ENCODE assay signal across 19 cellular contexts in the genomic region with DNA sequence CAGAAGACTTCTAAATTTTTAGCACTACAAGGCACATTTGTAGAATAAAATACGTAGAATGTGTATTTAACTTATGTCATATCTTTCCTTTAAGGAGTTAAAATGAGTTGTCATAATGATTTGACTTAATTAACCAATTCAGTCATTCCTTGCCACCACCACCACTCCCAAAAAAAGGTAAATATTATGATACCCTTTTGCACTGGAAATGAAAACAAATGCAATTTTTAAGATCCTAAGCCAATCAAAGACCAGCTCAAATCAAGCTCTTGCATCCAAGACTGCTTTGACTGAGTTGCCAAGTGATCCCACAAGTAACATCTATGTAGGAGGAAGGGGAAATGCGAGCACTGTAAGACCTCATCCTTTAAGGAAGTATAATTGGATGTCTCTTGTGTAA.
A peak's percentile ranks its signal among the peaks of the same experiment; 100 is the strongest.
DNase-seq lines count a peak whose midpoint lies in the region; ATAC-seq and TF ChIP-seq lines count a peak whose summit lies in the region.
"Had no signal": no experiment of that assay in that cellular context is flagged by ENCODE, and none has a peak within 500 bp of the region (broad histone marks: within the 10 kb centered on the region; RNA-seq: fewer than 3 reads in every experiment).

No MANE protein-coding gene starts in this region.

- CTCF ChIA-PET in mammary epithelial cell (lab: Charles Lee; ENCODE audit: low non-redundant PET), result no interaction called here
- CTCF ChIA-PET in HEK293 (lab: Yijun Ruan, JAX), result no interaction called here

- in situ Hi-C loops in mammary epithelial cell (cut with MboI; ENCODE audit: low sequenced_read_pairs in 2 of 2), result no loop called here

- no peak overlapping the region for H3K4me2 ChIP-seq in mammary epithelial cell (ENCODE audit: insufficient read depth, low read depth, low read length)
- H3K4me2 ChIP-seq: A549; BLaER1 treated with 17β-estradiol and CSF1 and Interleukin-3, amounts not matched to agents 10 nM and 100 nM had no signal

- H3K4me1 ChIP-seq in mammary epithelial cell (ENCODE audit: insufficient read depth, low read length) (peaks cover 39% of the 10 kb centered on the region), breast epithelium (no peaks in the 10 kb centered on the region), HEK293 (ENCODE audit: control insufficient read depth, insufficient read depth, low read length) (no peaks in the 10 kb centered on the region; the same call in 1 of the 2 replicates), foreskin keratinocyte (peaks cover 20% of the 10 kb centered on the region), testis (no peaks in the 10 kb centered on the region)
- H3K4me1 ChIP-seq: A549; BLaER1 treated with 17β-estradiol and CSF1 and Interleukin-3, amounts not matched to agents 10 nM and 100 nM had no signal

- POLR2A ChIA-PET in HEK293 (lab: Yijun Ruan, JAX), result no interaction called here

- no peak overlapping the region for H2AFZ ChIP-seq in mammary epithelial cell (ENCODE audit: low read depth, low read length)

- dilution Hi-C loops in mammary epithelial cell (cut with HindIII; ENCODE audit: low sequenced_read_pairs), result no loop called here

- BruUV-seq in mammary epithelial cell (replicated peaks; lab: Mats Ljungman, UMichigan), result no TSS peak

- TF ChIP-seq CTCF in mammary epithelial cell (conservative IDR thresholded peaks at IDR 0.05 in 1 of 2, IDR thresholded peaks at IDR 0.05 in 1 of 2; ENCODE audit: extremely low read depth in 1 of 2, insufficient read depth in 1 of 2, low read depth in 1 of 2, low read length in 2 of 2) (no peak), breast epithelium (IDR thresholded peaks at IDR 0.05) (no peak), HEK293 (tag by site-specific recombination; IDR thresholded peaks at IDR 0.05) (no peak), foreskin keratinocyte (conservative IDR thresholded peaks at IDR 0.05) (no peak), testis (IDR thresholded peaks at IDR 0.05) (no peak)

- no peaks in the 10 kb centered on the region for H4K20me1 ChIP-seq in mammary epithelial cell (ENCODE audit: insufficient read depth, low read length)
- H4K20me1 ChIP-seq: BLaER1 treated with 17β-estradiol and CSF1 and Interleukin-3, amounts not matched to agents 10 nM and 100 nM had no signal

- 78% methylated on average over 2 of the region's 2 CpGs for WGBS in mammary epithelial cell (ENCODE audit: low coverage, missing lambda C conversion rate)
- WGBS in testis, 2 donors, result 77% methylated on average over 2 of the region's 2 CpGs

- H3K9ac ChIP-seq in mammary epithelial cell (ENCODE audit: insufficient read depth, low read length), result no peak overlapping the region
- H3K9ac ChIP-seq: BLaER1 treated with 17β-estradiol and CSF1 and Interleukin-3, amounts not matched to agents 10 nM and 100 nM had no signal

- ATAC-seq in foreskin keratinocyte, result no peak
- ATAC-seq: A549 had no signal

- H3K4me3 ChIP-seq in mammary epithelial cell (replicated peaks in 1 of 3; ENCODE audit: insufficient read depth in 1 of 3, low read depth in 2 of 3, low read length in 3 of 3) (no peak overlapping the region), breast epithelium (no peak overlapping the region), HEK293 (ENCODE audit: low read depth, low read length) (no peak overlapping the region), testis (no peak overlapping the region)
- H3K4me3 ChIP-seq: A549; BLaER1 treated with 17β-estradiol and CSF1 and Interleukin-3, amounts not matched to agents 10 nM and 100 nM had no signal

- no peak for TF ChIP-seq POLR2A in breast epithelium (IDR thresholded peaks at IDR 0.05)
- no peak for TF ChIP-seq POLR2A in testis (IDR thresholded peaks at IDR 0.05)

- H3K27ac ChIP-seq in mammary epithelial cell (ENCODE audit: insufficient read depth, low read depth, low read length), result peak overlapping the region; percentile 99
- no peak overlapping the region for H3K27ac ChIP-seq in breast epithelium
- no peak overlapping the region for H3K27ac ChIP-seq in HEK293 (ENCODE audit: extremely low read depth, low read depth, low read length)
- H3K27ac ChIP-seq in foreskin keratinocyte, result peak overlapping the region; percentile 86
- no peak overlapping the region for H3K27ac ChIP-seq in testis
- H3K27ac ChIP-seq: A549; BLaER1 treated with 17β-estradiol and CSF1 and Interleukin-3, amounts not matched to agents 10 nM and 100 nM had no signal

- no peak for DNase-seq in mammary epithelial cell
- DNase-seq in breast epithelium (ENCODE audit: low spot score in 2 of 2), result no peak
- no peak for DNase-seq in foreskin keratinocyte
- DNase-seq in kidney tubule cell (ENCODE audit: low spot score), result no peak
- DNase-seq in testis, result no peak
- DNase-seq: 8988T; ACHN; AML-193; BE2C; CD4-positive, alpha-beta T cell; CD8-positive, alpha-beta memory T cell; DMS153; DND-41; GOT3; H7; HCEC 1CT had no signal

- no peaks in the 10 kb centered on the region for H3K79me2 ChIP-seq in mammary epithelial cell (ENCODE audit: insufficient read depth, low read length)

- H3K27me3 ChIP-seq in mammary epithelial cell (ENCODE audit: insufficient read depth, low read length) (no peaks in the 10 kb centered on the region), breast epithelium (no peaks in the 10 kb centered on the region), foreskin keratinocyte (no peaks in the 10 kb centered on the region), testis (no peaks in the 10 kb centered on the region)
- H3K27me3 ChIP-seq: BLaER1 treated with 17β-estradiol and CSF1 and Interleukin-3, amounts not matched to agents 10 nM and 100 nM had no signal

- intact Hi-C loops in mammary epithelial cell (cut with micrococcal nuclease) (no loop called here), breast epithelium (cut with DNase I; ENCODE audit: low total_unique reads) (no loop called here), testis (cut with DNase I; ENCODE audit: low total_unique reads) (no loop called here)

- H3K9me3 ChIP-seq in mammary epithelial cell (replicated peaks; ENCODE audit: insufficient read depth, low read length), result no peaks in the 10 kb centered on the region
- H3K9me3 ChIP-seq in breast epithelium, result no peaks in the 10 kb centered on the region
- no peaks in the 10 kb centered on the region for H3K9me3 ChIP-seq in HEK293 (ENCODE audit: control insufficient read depth, insufficient read depth, low read depth, low read length)
- H3K9me3 ChIP-seq in testis, result no peaks in the 10 kb centered on the region
- H3K9me3 ChIP-seq: A549; BE2C; BLaER1 treated with 17β-estradiol and CSF1 and Interleukin-3, amounts not matched to agents 10 nM and 100 nM had no signal

- H3K36me3 ChIP-seq in mammary epithelial cell (ENCODE audit: insufficient read depth, low read length), result no peaks in the 10 kb centered on the region
- H3K36me3 ChIP-seq in breast epithelium, result no peaks in the 10 kb centered on the region
- H3K36me3 ChIP-seq in HEK293 (ENCODE audit: control insufficient read depth in 2 of 2, insufficient read depth in 1 of 2, low read length in 2 of 2), result no peaks in the 10 kb centered on the region
- no peaks in the 10 kb centered on the region for H3K36me3 ChIP-seq in testis (ENCODE audit: low read depth, missing control alignments)
- H3K36me3 ChIP-seq: BE2C; BLaER1 treated with 17β-estradiol and CSF1 and Interleukin-3, amounts not matched to agents 10 nM and 100 nM had no signal

TF ChIP-seq in HEK293, 187 proteins besides CTCF, POLR2A, EP300 and RAD21 (continues in another document):
- TF ChIP-seq, protein P1, sequence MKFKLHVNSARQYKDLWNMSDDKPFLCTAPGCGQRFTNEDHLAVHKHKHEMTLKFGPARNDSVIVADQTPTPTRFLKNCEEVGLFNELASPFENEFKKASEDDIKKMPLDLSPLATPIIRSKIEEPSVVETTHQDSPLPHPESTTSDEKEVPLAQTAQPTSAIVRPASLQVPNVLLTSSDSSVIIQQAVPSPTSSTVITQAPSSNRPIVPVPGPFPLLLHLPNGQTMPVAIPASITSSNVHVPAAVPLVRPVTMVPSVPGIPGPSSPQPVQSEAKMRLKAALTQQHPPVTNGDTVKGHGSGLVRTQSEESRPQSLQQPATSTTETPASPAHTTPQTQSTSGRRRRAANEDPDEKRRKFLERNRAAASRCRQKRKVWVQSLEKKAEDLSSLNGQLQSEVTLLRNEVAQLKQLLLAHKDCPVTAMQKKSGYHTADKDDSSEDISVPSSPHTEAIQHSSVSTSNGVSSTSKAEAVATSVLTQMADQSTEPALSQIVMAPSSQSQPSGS (tag by site-specific recombination; IDR thresholded peaks at IDR 0.05; ENCODE audit: low read depth), result no peak
- no peak for TF ChIP-seq TRIM28 (IDR thresholded peaks at IDR 0.05; ENCODE audit: borderline replicate concordance, low read length)
- no peak for TF ChIP-seq IKZF3 (tag by site-specific recombination; IDR thresholded peaks at IDR 0.05)
- peak; percentile 70 for TF ChIP-seq WT1 (tag by site-specific recombination; IDR thresholded peaks at IDR 0.05)
- TF ChIP-seq ZNF366 (tag by site-specific recombination; conservative IDR thresholded peaks at IDR 0.05), result no peak
- TF ChIP-seq ZNF768 (tag by site-specific recombination; IDR thresholded peaks at IDR 0.05), result no peak
- TF ChIP-seq ZFP69B (tag by site-specific recombination; IDR thresholded peaks at IDR 0.05), result no peak
- TF ChIP-seq ZFP37 (tag by site-specific recombination; IDR thresholded peaks at IDR 0.05), result no peak

Comparison
In these comparisons a context has a peak if more than half of its experiments do, and no peak if none do; other contexts are left out.
1. H3K27ac ChIP-seq: peak in mammary epithelial cell (single experiment) and foreskin keratinocyte (single experiment); none in breast epithelium (0 of 2), HEK293 (single experiment) and testis (0 of 2).